ENCODE assay signal across 1 cellular context in genomic region chr19:49591731-49592485, GRCh38.
TF ChIP-seq lines count a peak whose summit lies in the region.

No MANE protein-coding gene starts in this region.

TF ChIP-seq in HEK293, 187 proteins besides CTCF, POLR2A, EP300 and RAD21 (continued from another document):
- TF ChIP-seq ZNF148 (tag by site-specific recombination; IDR thresholded peaks at IDR 0.05; ENCODE audit: borderline replicate concordance) (no peak), ZXDB (tag by site-specific recombination; IDR thresholded peaks at IDR 0.05) (no peak; the same call in 1 of the 2 replicates), ZNF175 (tag by site-specific recombination; IDR thresholded peaks at IDR 0.05) (no peak), OVOL3 (tag by site-specific recombination; IDR thresholded peaks at IDR 0.05) (no peak), HOXD13 (CRISPR knock-in tag; IDR thresholded peaks at IDR 0.05; ENCODE audit: borderline replicate concordance) (no peak), ZNF174 (tag by site-specific recombination; IDR thresholded peaks at IDR 0.05) (no peak), ZNF521 (tag by site-specific recombination; IDR thresholded peaks at IDR 0.05) (no peak), KLF1 (tag by site-specific recombination; IDR thresholded peaks at IDR 0.05) (peak; percentile 65), ZNF623 (tag by site-specific recombination; IDR thresholded peaks at IDR 0.05) (no peak), BCL6B (tag by site-specific recombination; IDR thresholded peaks at IDR 0.05) (peak; percentile 28; the same call in 1 of the 2 replicates), ZNF610 (tag by site-specific recombination; IDR thresholded peaks at IDR 0.05; ENCODE audit: borderline replicate concordance) (no peak), ZNF449 (tag by site-specific recombination; IDR thresholded peaks at IDR 0.05) (0 out of 2 replicates have a peak, but pooled peaks have one; percentile 24), PRDM2 (tag by site-specific recombination; IDR thresholded peaks at IDR 0.05; ENCODE audit: borderline replicate concordance) (no peak), ZIC2 (tag by site-specific recombination; IDR thresholded peaks at IDR 0.05) (no peak), ZSCAN23 (tag by site-specific recombination; IDR thresholded peaks at IDR 0.05) (no peak), ZBTB8A (tag by site-specific recombination; IDR thresholded peaks at IDR 0.05) (no peak), SCRT2 (tag by site-specific recombination; IDR thresholded peaks at IDR 0.05) (peak; percentile 52; the same call in 1 of the 2 replicates), ZNF830 (tag by site-specific recombination; IDR thresholded peaks at IDR 0.05; ENCODE audit: low read depth) (no peak), ZNF138 (tag by site-specific recombination; IDR thresholded peaks at IDR 0.05; ENCODE audit: borderline replicate concordance) (no peak), BCL11A (tag by site-specific recombination; IDR thresholded peaks at IDR 0.05; ENCODE audit: low read depth) (no peak), ZNF239 (tag by site-specific recombination; IDR thresholded peaks at IDR 0.05) (peak; percentile 32; the same call in 1 of the 2 replicates), PRDM4 (tag by site-specific recombination; IDR thresholded peaks at IDR 0.05) (no peak), ZNF76 (tag by site-specific recombination; IDR thresholded peaks at IDR 0.05; ENCODE audit: borderline replicate concordance, low read depth) (no peak; the same call in 1 of the 2 replicates), MEIS1 (CRISPR knock-in tag; IDR thresholded peaks at IDR 0.05; ENCODE audit: borderline replicate concordance) (no peak), ZNF660 (tag by site-specific recombination; IDR thresholded peaks at IDR 0.05) (no peak), SP3 (tag by site-specific recombination; IDR thresholded peaks at IDR 0.05) (peak; percentile 90), ZNF391 (tag by site-specific recombination; IDR thresholded peaks at IDR 0.05; ENCODE audit: borderline replicate concordance, low read depth) (0 out of 2 replicates have a peak, but pooled peaks have one; percentile 2)
